Comparison of ENCODE assay signal across 27 cellular contexts in the genomic region with DNA sequence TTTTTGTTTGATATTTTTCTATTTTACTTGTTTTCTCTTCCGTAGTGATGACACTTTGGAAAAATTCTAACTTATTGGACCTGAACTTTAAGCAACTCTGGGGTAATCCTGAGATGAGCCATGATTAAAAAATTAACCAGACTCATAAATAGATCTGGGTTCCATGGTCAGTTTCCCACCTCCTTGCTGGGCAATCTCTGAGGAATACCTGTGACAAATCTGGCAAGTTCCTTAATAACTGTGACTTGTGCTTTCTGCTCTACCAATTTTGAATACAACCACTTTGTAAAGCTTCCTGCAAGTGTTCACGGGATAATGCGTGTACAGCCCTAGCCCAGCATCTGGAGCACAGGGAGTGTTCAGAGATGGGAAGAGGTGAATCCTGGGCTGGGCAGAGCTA.
"Had no signal": no experiment of that assay in that cellular context is flagged by ENCODE, and none has a peak within 500 bp of the region (broad histone marks: within the 10 kb centered on the region; RNA-seq: fewer than 3 reads in every experiment).

No MANE protein-coding gene starts in this region.

- H3K4me3 ChIP-seq: heart right ventricle, hepatocyte, left ventricle myocardium inferior, lung, skin epidermis, stomach, testis, thyroid gland, transverse colon, upper lobe of right lung had no signal

- DNase-seq: heart right ventricle; left ventricle myocardium inferior; mesendoderm; naive B cell; natural killer cell; nucleus accumbens; retina; right cardiac atrium; stimulated activated CD4-positive, alpha-beta T cell treated with anti-CD3 and anti-CD28 coated beads, Interleukin-12 subunit alpha, Interleukin-12 subunit beta, amount 100 ng/mL, for 4 hours; stimulated activated CD4-positive, alpha-beta T cell treated with anti-CD3 and anti-CD28 coated beads, Interleukin-15, amount 100 ng/mL, for 24 hours; stimulated activated CD4-positive, alpha-beta T cell treated with anti-CD3 and anti-CD28 coated beads, Interleukin-2, amount 100 ng/mL, for 24 hours; stimulated activated CD4-positive, alpha-beta T cell treated with anti-CD3 and anti-CD28 coated beads, Interleukin-4, amount 100 ng/mL, for 1 hour; stimulated activated naive B cell treated with anti-CD40 and anti-IgM and Interleukin-4, amounts not matched to agents 10 μg/mL and 1 μg/mL and 100 μg/mL, for 72 hours; stimulated activated naive CD8-positive, alpha-beta T cell treated with anti-CD3 and anti-CD28 coated beads, Interleukin-15, Interleukin-2, amounts not matched to agents 100 U/mL and 50 U/mL, for 24 hours; stomach; testis; thyroid gland; transverse colon; upper lobe of right lung had no signal

- H3K4me1 ChIP-seq: heart right ventricle, left ventricle myocardium inferior, parathyroid adenoma, testis, upper lobe of right lung had no signal

- H3K4me3 Mint-ChIP-seq: mesothelial cell of epicardium; naive B cell; natural killer cell; neural crest cell; stimulated activated naive B cell treated with anti-CD40 and anti-IgM and Interleukin-4, amounts not matched to agents 10 μg/mL and 1 μg/mL and 100 μg/mL, for 72 hours had no signal

- H3K27ac ChIP-seq: heart right ventricle, left ventricle myocardium inferior, parathyroid adenoma, skin epidermis, stomach, testis, thyroid gland, transverse colon, upper lobe of right lung had no signal

- H3K4me2 ChIP-seq: hepatocyte had no signal

- H3K27me3 Mint-ChIP-seq: progenitor cell of endocrine pancreas had no signal

- H2AFZ ChIP-seq: hepatocyte, parathyroid adenoma had no signal

- H3K9me3 Mint-ChIP-seq: mesothelial cell of epicardium; natural killer cell; neural crest cell; stimulated activated naive B cell treated with anti-CD40 and anti-IgM and Interleukin-4, amounts not matched to agents 10 μg/mL and 1 μg/mL and 100 μg/mL, for 72 hours had no signal

- H3K9me3 ChIP-seq: heart right ventricle, left ventricle myocardium inferior, stomach, testis, thyroid gland, transverse colon, upper lobe of right lung had no signal

- ATAC-seq: heart right ventricle; natural killer cell; right cardiac atrium; sciatic nerve; stimulated activated naive B cell treated with anti-CD40 and anti-IgM and Interleukin-4, amounts not matched to agents 10 μg/mL and 1 μg/mL and 100 μg/mL, for 72 hours; stimulated activated naive CD8-positive, alpha-beta T cell treated with anti-CD3 and anti-CD28 coated beads, Interleukin-15, Interleukin-2, amounts not matched to agents 100 U/mL and 50 U/mL, for 24 hours; upper lobe of right lung had no signal

- H3K27ac Mint-ChIP-seq: mesothelial cell of epicardium; natural killer cell; progenitor cell of endocrine pancreas; stimulated activated naive B cell treated with anti-CD40 and anti-IgM and Interleukin-4, amounts not matched to agents 10 μg/mL and 1 μg/mL and 100 μg/mL, for 72 hours had no signal

- H3K36me3 Mint-ChIP-seq: mesothelial cell of epicardium, natural killer cell had no signal

- H3K36me3 ChIP-seq: thyroid gland, transverse colon, upper lobe of right lung had no signal

- H3K27me3 ChIP-seq: hepatocyte, testis, thyroid gland, transverse colon, upper lobe of right lung had no signal

- H3K79me2 ChIP-seq: hepatocyte, parathyroid adenoma had no signal

- H3K4me1 Mint-ChIP-seq: mesothelial cell of epicardium; natural killer cell; neural crest cell; stimulated activated naive B cell treated with anti-CD40 and anti-IgM and Interleukin-4, amounts not matched to agents 10 μg/mL and 1 μg/mL and 100 μg/mL, for 72 hours had no signal
